ENCODE assay signal across 8 cellular contexts in genomic region chr1:87953732-87954344, GRCh38.
A peak's percentile ranks its signal among the peaks of the same experiment; 100 is the strongest.
DNase-seq lines count a peak whose midpoint lies in the region; ATAC-seq and TF ChIP-seq lines count a peak whose summit lies in the region.

No MANE protein-coding gene starts in this region.

- H3K4me3 Mint-ChIP-seq in activated CD8-positive, alpha-beta T cell treated with anti-CD3 and anti-CD28 coated beads for 36 hours, result no peak overlapping the region
- no peak overlapping the region for H3K4me3 Mint-ChIP-seq in effector memory CD8-positive, alpha-beta T cell

- no peaks in the 10 kb centered on the region for H3K4me1 Mint-ChIP-seq in activated CD8-positive, alpha-beta T cell treated with anti-CD3 and anti-CD28 coated beads for 36 hours (ENCODE audit: low read depth)
- peaks cover 0 to 3% of the 10 kb centered on the region in 2 donors for H3K4me1 Mint-ChIP-seq in effector memory CD8-positive, alpha-beta T cell (ENCODE audit: low read depth in 2 of 2)

- H3K4me1 ChIP-seq in mucosa of descending colon (ENCODE audit: low read depth), result no peaks in the 10 kb centered on the region

- POLR2A ChIA-PET in activated CD8-positive, alpha-beta T cell treated with anti-CD3 and anti-CD28 coated beads for 36 hours (lab: Charles Lee), result interaction anchor here (1.1 kb wide), 1 partner anchor 625 kb away, joined by 3 read pairs; the partner anchor contains the start of gene LMO4

- CTCF ChIA-PET in activated CD8-positive, alpha-beta T cell treated with anti-CD3 and anti-CD28 coated beads for 36 hours (lab: Charles Lee), result interaction anchor here (0.7 to 4.2 kb wide), 22 partner anchors 9 to 822 kb away, joined by 3 to 46 read pairs (median 4); no protein-coding TSS in a partner anchor

- peaks cover 11% of the 10 kb centered on the region for H3K27me3 Mint-ChIP-seq in activated CD8-positive, alpha-beta T cell treated with anti-CD3 and anti-CD28 coated beads for 36 hours
- peaks cover 39 to 48% of the 10 kb centered on the region in 2 donors for H3K27me3 Mint-ChIP-seq in effector memory CD8-positive, alpha-beta T cell

- intact Hi-C loops in activated CD8-positive, alpha-beta T cell treated with anti-CD3 and anti-CD28 coated beads for 36 hours (cut with micrococcal nuclease), result loop anchor here (1.0 to 10.0 kb wide), 3 partner anchors 629 to 819 kb away; partner anchors contain the start of gene LMO4
- intact Hi-C loops in mucosa of descending colon (cut with DNase I, micrococcal nuclease), result loop anchor here (5.0 to 10.0 kb wide), 3 partner anchors 627 to 659 kb away; partner anchors contain the start of gene LMO4 (in 2 of the 2)

- no peaks in the 10 kb centered on the region for H3K9me3 Mint-ChIP-seq in activated CD8-positive, alpha-beta T cell treated with anti-CD3 and anti-CD28 coated beads for 36 hours
- H3K9me3 Mint-ChIP-seq in effector memory CD8-positive, alpha-beta T cell, result no peaks in the 10 kb centered on the region

- H3K4me3 ChIP-seq in mucosa of descending colon, result no peak overlapping the region

- no peaks in the 10 kb centered on the region for H3K36me3 Mint-ChIP-seq in activated CD8-positive, alpha-beta T cell treated with anti-CD3 and anti-CD28 coated beads for 36 hours (ENCODE audit: low read depth)
- no peaks in the 10 kb centered on the region for H3K36me3 Mint-ChIP-seq in effector memory CD8-positive, alpha-beta T cell (ENCODE audit: insufficient read depth)

- H3K9me3 ChIP-seq in mucosa of descending colon, result no peaks in the 10 kb centered on the region

- H3K36me3 ChIP-seq in mucosa of descending colon (ENCODE audit: low read depth), result no peaks in the 10 kb centered on the region

- no peak overlapping the region for H3K27ac Mint-ChIP-seq in activated CD8-positive, alpha-beta T cell treated with anti-CD3 and anti-CD28 coated beads for 36 hours
- no peak overlapping the region for H3K27ac Mint-ChIP-seq in effector memory CD8-positive, alpha-beta T cell

- ATAC-seq in GM19035 (IDR thresholded peaks at IDR 0.05; ENCODE audit: unreplicated experiment), result peak; percentile 84
- peak; percentile 89 for ATAC-seq in HG03460 (IDR thresholded peaks at IDR 0.05; ENCODE audit: unreplicated experiment)
- ATAC-seq in activated CD8-positive, alpha-beta T cell treated with anti-CD3 and anti-CD28 coated beads for 36 hours, result peak; percentile 49
- peak; percentile 66 for ATAC-seq in effector memory CD8-positive, alpha-beta T cell (replicated peaks)
- ATAC-seq in mucosa of descending colon, result peak; percentile 89

- TF ChIP-seq CTCF in activated CD8-positive, alpha-beta T cell treated with anti-CD3 and anti-CD28 coated beads for 36 hours (IDR thresholded peaks at IDR 0.05), result peak; percentile 62
- TF ChIP-seq CTCF in mucosa of descending colon (IDR thresholded peaks at IDR 0.05), result peak; percentile 50

- DNase-seq in AG20443 (ENCODE audit: low spot score) (peak; percentile 65), NCI-H748 treated with DMSO at 0.1 percent for 48 hours (lab: John Stamatoyannopoulos, UW) (peak; percentile 37), mucosa of descending colon (peak in 2 of 3 donors; percentile 70 to 84)
- DNase-seq in activated CD8-positive, alpha-beta T cell treated with anti-CD3 and anti-CD28 coated beads for 36 hours, result peak; percentile 62
- DNase-seq in effector memory CD8-positive, alpha-beta T cell, result peak; percentile 33 to 44 (median 36)
- DNase-seq in stimulated activated CD8-positive, alpha-beta memory T cell treated with anti-CD3 and anti-CD28 coated beads, Interleukin-7, amount 100 ng/mL, for 4 hours (ENCODE audit: low read depth in 2 of 2), result peak; percentile 13 to 36

Comparison
In these comparisons a context has a peak if more than half of its experiments do, and no peak if none do; other contexts are left out.
1. DNase-seq: peak in every context shown above with its lines; median percentile 77 in mucosa of descending colon; 65 in AG20443; 62 in activated CD8-positive, alpha-beta T cell treated with anti-CD3 and anti-CD28 coated beads for 36 hours; 37 in NCI-H748 treated with DMSO at 0.1 percent for 48 hours; 36 in effector memory CD8-positive, alpha-beta T cell; 24 in stimulated activated CD8-positive, alpha-beta memory T cell treated with anti-CD3 and anti-CD28 coated beads, Interleukin-7, amount 100 ng/mL, for 4 hours.